Comparison of ENCODE assay signal across 19 cellular contexts in the genomic region with DNA sequence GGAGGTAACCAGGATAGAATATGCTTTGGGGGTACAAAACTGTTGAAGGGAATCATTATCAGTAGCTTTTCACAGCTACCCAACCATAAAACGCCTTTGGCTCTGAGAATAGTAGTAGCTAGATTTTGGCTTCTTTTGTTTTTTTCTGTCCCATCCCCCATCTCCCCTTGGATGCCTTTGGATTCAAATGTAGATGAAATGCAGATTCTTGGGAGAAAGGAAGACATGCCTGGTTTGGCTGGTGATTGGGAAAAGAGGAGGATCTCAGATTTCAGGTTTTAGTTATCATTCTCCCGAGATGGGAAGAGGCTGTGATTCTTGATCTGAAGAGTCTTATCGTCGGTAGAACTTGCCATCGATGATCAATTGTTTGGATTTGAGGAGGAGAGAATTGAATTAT.
"Had no signal": no experiment of that assay in that cellular context is flagged by ENCODE, and none has a peak within 500 bp of the region (broad histone marks: within the 10 kb centered on the region; RNA-seq: fewer than 3 reads in every experiment).

No MANE protein-coding gene starts in this region.

- ATAC-seq: activated CD4-positive, alpha-beta T cell treated with anti-CD3 and anti-CD28 coated beads for 36 hours; activated CD8-positive, alpha-beta T cell treated with anti-CD3 and anti-CD28 coated beads, Interleukin-2, amount 10 ng/mL, durations not matched to agents 7 days and 5 days; activated naive CD4-positive, alpha-beta T cell treated with anti-CD3 and anti-CD28 coated beads, Interleukin-2, amount 50 U/mL, for 72 hours; activated T-cell treated with anti-CD3 and anti-CD28 coated beads, Interleukin-2, amount 50 U/mL, for 72 hours; body of pancreas; esophagus mucosa; left lung; mucosa of descending colon; naive thymus-derived CD8-positive, alpha-beta T cell had no signal

- H3K27me3 ChIP-seq: body of pancreas had no signal

- H3K27ac ChIP-seq: body of pancreas, hepatocyte, left lung, VCaP had no signal

- H3K4me3 ChIP-seq: body of pancreas, hepatocyte, left lung, mucosa of descending colon had no signal

- H3K27ac Mint-ChIP-seq: activated CD4-positive, alpha-beta T cell treated with anti-CD3 and anti-CD28 coated beads for 36 hours; activated CD8-positive, alpha-beta T cell treated with anti-CD3 and anti-CD28 coated beads, Interleukin-2, amount 10 ng/mL, durations not matched to agents 7 days and 5 days; activated naive CD4-positive, alpha-beta T cell treated with anti-CD3 and anti-CD28 coated beads, Interleukin-2, amount 50 U/mL, for 72 hours; activated T-cell treated with anti-CD3 and anti-CD28 coated beads, Interleukin-2, amount 50 U/mL, for 72 hours had no signal

- FAIRE-seq: colon, kidney had no signal

- H3K9me3 ChIP-seq: body of pancreas, left lung, mucosa of descending colon had no signal

- H2AFZ ChIP-seq: hepatocyte had no signal

- H3K27me3 Mint-ChIP-seq: naive thymus-derived CD8-positive, alpha-beta T cell had no signal

- H3K4me3 Mint-ChIP-seq: activated CD4-positive, alpha-beta T cell treated with anti-CD3 and anti-CD28 coated beads for 36 hours; activated CD8-positive, alpha-beta T cell treated with anti-CD3 and anti-CD28 coated beads, Interleukin-2, amount 10 ng/mL, durations not matched to agents 7 days and 5 days; activated T-cell treated with anti-CD3 and anti-CD28 coated beads, Interleukin-2, amount 50 U/mL, for 72 hours; naive thymus-derived CD8-positive, alpha-beta T cell had no signal

- H3K4me2 ChIP-seq: hepatocyte had no signal

- H3K36me3 Mint-ChIP-seq: naive thymus-derived CD8-positive, alpha-beta T cell had no signal

- DNase-seq: activated CD4-positive, alpha-beta T cell treated with anti-CD3 and anti-CD28 coated beads for 36 hours; activated CD8-positive, alpha-beta memory T cell treated with anti-CD3 and anti-CD28 coated beads, Interleukin-2, amount 50 U/mL, for 4 hours; activated CD8-positive, alpha-beta T cell treated with anti-CD3 and anti-CD28 coated beads, Interleukin-2, amount 10 ng/mL, durations not matched to agents 7 days and 5 days; activated gamma-delta T cell; activated T-cell treated with anti-CD3 and anti-CD28 coated beads, Interleukin-2, amount 50 U/mL, for 72 hours; amygdala; body of pancreas; caudate nucleus; kidney; left lung; mammary epithelial cell; mucosa of descending colon; naive thymus-derived CD8-positive, alpha-beta T cell; stimulated activated CD4-positive, alpha-beta T cell treated with anti-CD3 and anti-CD28 coated beads, Interleukin-2, amount 100 ng/mL, for 24 hours had no signal

- H3K36me3 ChIP-seq: left lung had no signal
